In the genomic region with DNA sequence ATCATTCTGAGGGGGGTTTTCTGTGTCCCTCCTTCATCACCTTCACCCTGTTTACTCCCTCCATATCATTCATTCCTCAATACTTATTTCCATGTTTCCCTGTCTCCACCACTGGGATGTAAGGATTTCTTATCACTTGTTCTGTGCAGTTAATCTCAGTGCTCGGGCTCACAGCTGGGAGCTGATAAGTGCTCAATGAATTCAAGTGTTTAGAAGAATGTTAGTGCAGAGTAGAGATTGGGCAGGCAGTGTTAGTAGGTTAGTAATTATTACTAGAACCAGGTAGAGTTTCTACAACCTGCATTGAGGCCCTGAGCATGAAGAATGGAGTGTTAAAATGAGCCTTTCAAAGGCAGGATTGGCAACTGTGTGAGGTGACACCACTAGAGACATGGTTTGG, we compare ENCODE assay signal across 24 cellular contexts.
DNase-seq lines count a peak whose midpoint lies in the region; ATAC-seq, FAIRE-seq and TF ChIP-seq lines count a peak whose summit lies in the region.
"Had no signal": no experiment of that assay in that cellular context is flagged by ENCODE, and none has a peak within 500 bp of the region (broad histone marks: within the 10 kb centered on the region; RNA-seq: fewer than 3 reads in every experiment).

No MANE protein-coding gene starts in this region.

- BruUV-seq in K562 (replicated peaks; lab: Mats Ljungman, UMichigan), result no TSS peak

- CTCF ChIA-PET in K562 (lab: Yijun Ruan, JAX; ENCODE audit: low intra/inter-chr PET ratio), result no interaction called here

- H3K27me3 ChIP-seq in K562 (ENCODE audit: control insufficient read depth in 2 of 2, insufficient read depth in 2 of 2, low read length in 2 of 2) (no peaks in the 10 kb centered on the region), mesendoderm (ENCODE audit: insufficient read depth, low read length, poor library complexity) (no peaks in the 10 kb centered on the region)
- H3K27me3 ChIP-seq: BLaER1 treated with 17β-estradiol and CSF1 and Interleukin-3, amounts not matched to agents 10 nM and 100 nM had no signal

- no peak overlapping the region for H3K4me2 ChIP-seq in K562 (ENCODE audit: insufficient read depth, low read length)
- H3K4me2 ChIP-seq in mesendoderm (ENCODE audit: low read length), result no peak overlapping the region
- H3K4me2 ChIP-seq: BLaER1 treated with 17β-estradiol and CSF1 and Interleukin-3, amounts not matched to agents 10 nM and 100 nM had no signal

- H4K20me1 ChIP-seq in K562 (replicated peaks; ENCODE audit: control insufficient read depth, insufficient read depth, low read length), result no peaks in the 10 kb centered on the region

- H2BK120ac ChIP-seq in mesendoderm (ENCODE audit: low read depth, low read length), result no peak overlapping the region

- no peak for FAIRE-seq in K562 (lab: Jason Lieb, UNC)
- FAIRE-seq: A204.1, GM12878, GM12892, GM18507, GM19239 had no signal

- no peaks in the 10 kb centered on the region for H3K9me3 ChIP-seq in K562 (replicated peaks; ENCODE audit: control insufficient read depth, insufficient read depth, low read depth, low read length)
- H3K9me3 ChIP-seq: BLaER1 treated with 17β-estradiol and CSF1 and Interleukin-3, amounts not matched to agents 10 nM and 100 nM had no signal

- H2AFZ ChIP-seq in K562 (ENCODE audit: low read depth, low read length), result no peak overlapping the region

- TF ChIP-seq CTCF in K562 (IDR thresholded peaks at IDR 0.05 in 2 of 3, conservative IDR thresholded peaks at IDR 0.05 in 1 of 3; ENCODE audit: insufficient read depth in 2 of 3, low read depth in 1 of 3, low read length in 3 of 3), result no peak

- H3K79me2 ChIP-seq in K562 (ENCODE audit: control insufficient read depth, insufficient read depth, low read length) (no peaks in the 10 kb centered on the region), mesendoderm (ENCODE audit: control insufficient read depth, insufficient read depth, low read length) (no peaks in the 10 kb centered on the region)

- TF ChIP-seq POLR2A in K562 (conservative IDR thresholded peaks at IDR 0.05), result no peak

- WGBS in K562 (ENCODE audit: insufficient coverage, low coverage, missing lambda C conversion rate), result 0% methylated on average over 1 of the region's 1 CpG
- no CpG with 5 or more reads among the region's 1 CpG for WGBS in mesendoderm (ENCODE audit: extremely low coverage, insufficient coverage, low lambda C conversion rate)

- no peak for TF ChIP-seq EP300 in K562 (IDR thresholded peaks at IDR 0.05; ENCODE audit: low read length)

- ATAC-seq in K562 (no peak), GM18867 (IDR thresholded peaks at IDR 0.05; ENCODE audit: unreplicated experiment) (no peak)
- ATAC-seq: GM12878 had no signal

- in situ Hi-C loops in K562 (cut with MboI), result no loop called here

- no peak overlapping the region for H3K4me3 ChIP-seq in K562
- no peak overlapping the region for H3K4me3 ChIP-seq in mesendoderm (ENCODE audit: low read length)
- H3K4me3 ChIP-seq: BLaER1 treated with 17β-estradiol and CSF1 and Interleukin-3, amounts not matched to agents 10 nM and 100 nM; GM12878 had no signal

- no peak overlapping the region for H3K56ac ChIP-seq in mesendoderm (ENCODE audit: low read length)

- H2AK5ac ChIP-seq in mesendoderm (ENCODE audit: low read length), result no peak overlapping the region

- H3K79me1 ChIP-seq in mesendoderm (ENCODE audit: low read length), result no peaks in the 10 kb centered on the region

- no peak overlapping the region for H4K8ac ChIP-seq in mesendoderm (ENCODE audit: low read depth, low read length)

- POLR2A ChIA-PET in K562 (lab: Yijun Ruan, JAX), result no interaction called here

- no peak overlapping the region for H4K5ac ChIP-seq in mesendoderm (ENCODE audit: low read length)

- no peak for TF ChIP-seq RAD21 in K562 (CRISPR knock-in tag; conservative IDR thresholded peaks at IDR 0.05 in 1 of 2, IDR thresholded peaks at IDR 0.05 in 1 of 2)

- H3K9ac ChIP-seq in K562 (ENCODE audit: insufficient read depth in 1 of 2, low read depth in 2 of 2, low read length in 2 of 2), result no peak overlapping the region
- H3K9ac ChIP-seq in mesendoderm (ENCODE audit: low read length), result no peak overlapping the region
- H3K9ac ChIP-seq: BLaER1 treated with 17β-estradiol and CSF1 and Interleukin-3, amounts not matched to agents 10 nM and 100 nM had no signal

- H2BK5ac ChIP-seq in mesendoderm (ENCODE audit: low read length), result no peak overlapping the region

- no peak overlapping the region for H3K23ac ChIP-seq in mesendoderm (ENCODE audit: low read length)

- no peak overlapping the region for H2BK15ac ChIP-seq in mesendoderm (replicated peaks; ENCODE audit: low read depth)

- DNase-seq in K562 (ENCODE audit: extremely low read depth in 1 of 4, low spot score in 3 of 4), result no peak
- DNase-seq in mesendoderm, result peak; percentile 75
- no peak for DNase-seq in NCI-H774 (lab: John Stamatoyannopoulos, UW)
- DNase-seq in AML-193 (lab: John Stamatoyannopoulos, UW), result no peak
- DNase-seq: 8988T; ACHN; CD4-positive, alpha-beta memory T cell; CD4-positive, CD25-positive, alpha-beta regulatory T cell; CD8-positive, alpha-beta memory T cell; COR-L47; DMS 273 treated with DMSO at 0.1 percent for 48 hours; DMS153; DMS53; DMS79; DND-41; EL; GDM1 had no signal

- H3K4me1 ChIP-seq in K562 (replicated peaks in 1 of 2; ENCODE audit: control insufficient read depth in 2 of 2, insufficient read depth in 2 of 2, low read length in 2 of 2) (no peaks in the 10 kb centered on the region), mesendoderm (ENCODE audit: control insufficient read depth, low read depth, low read length) (no peaks in the 10 kb centered on the region)
- H3K4me1 ChIP-seq: BLaER1 treated with 17β-estradiol and CSF1 and Interleukin-3, amounts not matched to agents 10 nM and 100 nM had no signal

- H3K9me1 ChIP-seq in K562 (ENCODE audit: control insufficient read depth, insufficient read depth, low read length), result no peaks in the 10 kb centered on the region

- no peak overlapping the region for H3K4ac ChIP-seq in mesendoderm (ENCODE audit: low read depth, low read length)

- H3K36me3 ChIP-seq in K562 (ENCODE audit: control insufficient read depth, insufficient read depth, low read length) (no peaks in the 10 kb centered on the region), mesendoderm (ENCODE audit: control insufficient read depth, insufficient read depth, low read length) (no peaks in the 10 kb centered on the region)

- intact Hi-C loops in K562 (cut with micrococcal nuclease), result no loop called here

- H3K27ac ChIP-seq in K562 (ENCODE audit: extremely low read depth, low read depth, low read length), result no peak overlapping the region
- no peak overlapping the region for H3K27ac ChIP-seq in mesendoderm (ENCODE audit: low read depth, low read length)
- H3K27ac ChIP-seq: BLaER1 treated with 17β-estradiol and CSF1 and Interleukin-3, amounts not matched to agents 10 nM and 100 nM had no signal

- H3K18ac ChIP-seq in mesendoderm (ENCODE audit: low read length), result no peak overlapping the region

TF ChIP-seq in K562, 482 proteins besides CTCF, POLR2A, EP300 and RAD21:
- TF ChIP-seq RBM15 (IDR thresholded peaks at IDR 0.05; ENCODE audit: insufficient read depth, low read length), result no peak
- TF ChIP-seq SNIP1 (IDR thresholded peaks at IDR 0.05; ENCODE audit: low read depth), result no peak
- TF ChIP-seq ZNF75A (CRISPR knock-in tag; IDR thresholded peaks at IDR 0.05), result no peak
- no peak for TF ChIP-seq TSC22D4 (tag; IDR thresholded peaks at IDR 0.05)
- no peak for TF ChIP-seq CBX8 (IDR thresholded peaks at IDR 0.05; ENCODE audit: borderline replicate concordance, extremely low read depth, low read depth, low read length, poor library complexity, severe bottlenecking)
- TF ChIP-seq ZNF408 (CRISPR knock-in tag; IDR thresholded peaks at IDR 0.05; ENCODE audit: low read depth), result no peak
- no peak for TF ChIP-seq ZNF274 (IDR thresholded peaks at IDR 0.05; ENCODE audit: borderline replicate concordance, low read depth, low read length)
- peak; percentile 7; the same call in 1 of the 2 replicates for TF ChIP-seq CBFA2T3 (IDR thresholded peaks at IDR 0.05)
